17 cellular contexts compared by ENCODE assay signal in genomic region chr13:60837806-60838205, GRCh38.
DNase-seq lines count a peak whose midpoint lies in the region; ATAC-seq and TF ChIP-seq lines count a peak whose summit lies in the region.
"Had no signal": no experiment of that assay in that cellular context is flagged by ENCODE, and none has a peak within 500 bp of the region (broad histone marks: within the 10 kb centered on the region; RNA-seq: fewer than 3 reads in every experiment).

No MANE protein-coding gene starts in this region.

- H3K4me1 ChIP-seq in smooth muscle cell (ENCODE audit: low read depth) = no peaks in the 10 kb centered on the region
- no peaks in the 10 kb centered on the region for H3K4me1 ChIP-seq in MM.1S (ENCODE audit: low read length)
- H3K4me1 ChIP-seq: BE2C had no signal

- 38% methylated on average over 1 of the region's 1 CpG for WGBS in smooth muscle cell (ENCODE audit: low lambda C conversion rate)

- in situ Hi-C loops in astrocyte of the spinal cord (cut with HindIII; ENCODE audit: low sequenced_read_pairs) = no loop called here
- in situ Hi-C loops in GM13977 (cut with MboI; ENCODE audit: low pct_unique_long_range_greater_than_20kb, low sequenced_read_pairs, unreplicated experiment) = no loop called here

- DNase-seq in NB4 (ENCODE audit: low read depth) (peak; percentile 6), astrocyte of the spinal cord (ENCODE audit: low read depth, low spot score) (peak; percentile 2), iris pigment epithelial cell (ENCODE audit: low read depth) (peak; percentile 1), smooth muscle cell (lab: John Stamatoyannopoulos, UW; ENCODE audit: unreplicated experiment) (no peak), GM13977 (ENCODE audit: low spot score) (no peak), MM.1S (no peak)
- no peak for DNase-seq in activated naive CD4-positive, alpha-beta T cell treated with anti-CD3 and anti-CD28 coated beads, Interleukin-2, amount 50 U/mL, for 16 hours
- DNase-seq: BE2C, DMS 273 treated with DMSO at 0.1 percent for 48 hours, GOT3, NCI-H1930, NCI-H2171 treated with DMSO at 0.1 percent for 48 hours, NCI-H510A, NCI-H82, SHP77 treated with DMSO at 0.1 percent for 48 hours had no signal

- H3F3A ChIP-seq in smooth muscle cell (ENCODE audit: low read depth) (no peaks in the 10 kb centered on the region), MM.1S (ENCODE audit: insufficient read depth, low read length) (no peaks in the 10 kb centered on the region)

- no peak overlapping the region for H2AFZ ChIP-seq in smooth muscle cell (ENCODE audit: low read depth)
- H2AFZ ChIP-seq in MM.1S (ENCODE audit: low read length) = no peak overlapping the region

- no peaks in the 10 kb centered on the region for H3K9me2 ChIP-seq in MM.1S (replicated peaks; ENCODE audit: insufficient read depth, low read length)

- H3K9me3 ChIP-seq in smooth muscle cell (replicated peaks; ENCODE audit: low read depth) (no peaks in the 10 kb centered on the region), MM.1S (replicated peaks; ENCODE audit: insufficient read depth, low read length) (no peaks in the 10 kb centered on the region)
- H3K9me3 ChIP-seq: BE2C had no signal

- peak overlapping the region; percentile 7 for H3K4me2 ChIP-seq in smooth muscle cell
- no peak overlapping the region for H3K4me2 ChIP-seq in MM.1S (ENCODE audit: low read depth, low read length)

- peak overlapping the region; percentile 63 for H3K27ac ChIP-seq in smooth muscle cell (ENCODE audit: low read depth)
- no peak overlapping the region for H3K27ac ChIP-seq in MM.1S (ENCODE audit: low read length)

- H3K79me2 ChIP-seq in smooth muscle cell (ENCODE audit: low read depth) (no peaks in the 10 kb centered on the region), MM.1S (ENCODE audit: low read length) (no peaks in the 10 kb centered on the region)

- no peak overlapping the region for H3K4me3 ChIP-seq in NB4 (ENCODE audit: low read depth, low read length)
- H3K4me3 ChIP-seq in astrocyte of the spinal cord (ENCODE audit: low read depth, low read length) = no peak overlapping the region
- H3K4me3 ChIP-seq in smooth muscle cell = no peak overlapping the region
- no peak overlapping the region for H3K4me3 ChIP-seq in MM.1S (ENCODE audit: low read length)
- H3K4me3 ChIP-seq: K562 had no signal

- no peak overlapping the region for H3K9ac ChIP-seq in smooth muscle cell (ENCODE audit: low read depth)
- H3K9ac ChIP-seq in MM.1S (ENCODE audit: low read length) = no peak overlapping the region

- TF ChIP-seq POLR2A in NB4 (IDR thresholded peaks at IDR 0.05; ENCODE audit: extremely low read depth, insufficient read length) = no peak

- no peak for ATAC-seq in GM18870 (IDR thresholded peaks at IDR 0.05; ENCODE audit: unreplicated experiment)
- ATAC-seq: K562 had no signal

- H3K36me3 ChIP-seq in smooth muscle cell (ENCODE audit: low read depth) = no peaks in the 10 kb centered on the region
- no peaks in the 10 kb centered on the region for H3K36me3 ChIP-seq in MM.1S (replicated peaks; ENCODE audit: insufficient read depth, low read length)
- H3K36me3 ChIP-seq: BE2C had no signal

- TF ChIP-seq CTCF in NB4 (IDR thresholded peaks at IDR 0.05; ENCODE audit: low read depth, low read length) = no peak
- no peak for TF ChIP-seq CTCF in astrocyte of the spinal cord (IDR thresholded peaks at IDR 0.05; ENCODE audit: low read depth, low read length)
- TF ChIP-seq CTCF in smooth muscle cell (IDR thresholded peaks at IDR 0.05; ENCODE audit: borderline replicate concordance, insufficient read depth, poor library complexity, severe bottlenecking) = no peak
- TF ChIP-seq CTCF in GM13977 (IDR thresholded peaks at IDR 0.05; ENCODE audit: extremely low read depth, insufficient read depth, missing control alignments) = no peak
- no peak for TF ChIP-seq CTCF in MM.1S (IDR thresholded peaks at IDR 0.05; ENCODE audit: low read length)

- no peaks in the 10 kb centered on the region for H3K27me3 ChIP-seq in smooth muscle cell (ENCODE audit: low read depth)
- no peaks in the 10 kb centered on the region for H3K27me3 ChIP-seq in MM.1S (replicated peaks; ENCODE audit: insufficient read depth, low read length)
- H3K27me3 ChIP-seq: BE2C had no signal

- H4K20me1 ChIP-seq in smooth muscle cell (ENCODE audit: low read depth) = no peaks in the 10 kb centered on the region
- no peaks in the 10 kb centered on the region for H4K20me1 ChIP-seq in MM.1S (ENCODE audit: insufficient read depth, low read length)

Comparison
In these comparisons a context has a peak if more than half of its experiments do, and no peak if none do; other contexts are left out.
1. DNase-seq: peak in NB4 (single experiment), astrocyte of the spinal cord (single experiment) and iris pigment epithelial cell (single experiment); none in smooth muscle cell (single experiment), activated naive CD4-positive, alpha-beta T cell treated with anti-CD3 and anti-CD28 coated beads, Interleukin-2, amount 50 U/mL, for 16 hours (single experiment), GM13977 (single experiment) and MM.1S (single experiment).